12 cellular contexts compared by ENCODE assay signal in the genomic region with DNA sequence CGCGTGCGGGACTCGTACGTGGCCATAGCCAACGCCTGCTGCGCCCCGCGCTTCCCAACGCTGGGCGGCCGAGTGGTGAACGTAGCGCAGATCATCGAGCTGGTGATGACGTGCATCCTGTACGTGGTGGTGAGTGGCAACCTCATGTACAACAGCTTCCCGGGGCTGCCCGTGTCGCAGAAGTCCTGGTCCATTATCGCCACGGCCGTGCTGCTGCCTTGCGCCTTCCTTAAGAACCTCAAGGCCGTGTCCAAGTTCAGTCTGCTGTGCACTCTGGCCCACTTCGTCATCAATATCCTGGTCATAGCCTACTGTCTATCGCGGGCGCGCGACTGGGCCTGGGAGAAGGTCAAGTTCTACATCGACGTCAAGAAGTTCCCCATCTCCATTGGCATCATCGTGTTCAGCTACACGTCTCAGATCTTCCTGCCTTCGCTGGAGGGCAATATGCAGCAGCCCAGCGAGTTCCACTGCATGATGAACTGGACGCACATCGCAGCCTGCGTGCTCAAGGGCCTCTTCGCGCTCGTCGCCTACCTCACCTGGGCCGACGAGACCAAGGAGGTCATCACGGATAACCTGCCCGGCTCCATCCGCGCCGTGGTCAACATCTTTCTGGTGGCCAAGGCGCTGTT. TPM values are rescaled to one million over a fixed set of nuclear protein-coding genes. Genes with fewer than 3 reads are reported as not detected.
DNase-seq lines count a peak whose midpoint lies in the region; ATAC-seq and TF ChIP-seq lines count a peak whose summit lies in the region.
"Had no signal": no experiment of that assay in that cellular context is flagged by ENCODE, and none has a peak within 500 bp of the region (broad histone marks: within the 10 kb centered on the region; RNA-seq: fewer than 3 reads in every experiment).

No MANE protein-coding gene starts in this region.

- H3K9ac ChIP-seq in H9 (ENCODE audit: extremely low read depth, insufficient read length, low read length), result no peak overlapping the region
- H3K9ac ChIP-seq: KMS-11 had no signal

- H3K18ac ChIP-seq in H9 (ENCODE audit: insufficient read length, low read depth, low read length), result peak overlapping the region; percentile 1

- peaks cover 93% of the 10 kb centered on the region for H3K27me3 Mint-ChIP-seq in CD4-positive, CD25-positive, alpha-beta regulatory T cell
- peaks cover 99% of the 10 kb centered on the region for H3K27me3 Mint-ChIP-seq in H9 (ENCODE audit: low read depth)
- peaks cover 85% of the 10 kb centered on the region for H3K27me3 Mint-ChIP-seq in activated naive CD8-positive, alpha-beta T cell treated with anti-CD3 and anti-CD28 coated beads, Interleukin-2, amount 50 U/mL, for 24 hours
- H3K27me3 Mint-ChIP-seq in naive thymus-derived CD8-positive, alpha-beta T cell, result peaks cover 59 to 98% (median 76%) of the 10 kb centered on the region in 5 donors

- H2BK120ac ChIP-seq in H9 (ENCODE audit: low read depth, low read length, poor library complexity, severe bottlenecking), result no peak overlapping the region

- no peak overlapping the region for H2AK5ac ChIP-seq in H9 (ENCODE audit: insufficient read length, low read length)

- H3K27ac ChIP-seq in CD4-positive, CD25-positive, alpha-beta regulatory T cell (ENCODE audit: insufficient read depth, low read length, poor library complexity, severe bottlenecking), result no peak overlapping the region
- H3K27ac ChIP-seq in H9 (ENCODE audit: insufficient read length, low read depth, low read length), result no peak overlapping the region
- H3K27ac ChIP-seq: esophagus muscularis mucosa, KMS-11 had no signal

- H3K79me1 ChIP-seq in H9 (ENCODE audit: insufficient read depth, low read depth, low read length, poor library complexity, severe bottlenecking), result no peaks in the 10 kb centered on the region

- H3K27ac Mint-ChIP-seq in CD4-positive, CD25-positive, alpha-beta regulatory T cell, result peak overlapping the region in 2 of 3 donors; percentile 76
- H3K27ac Mint-ChIP-seq in H9, result no peak overlapping the region
- peak overlapping the region; percentile 44 for H3K27ac Mint-ChIP-seq in activated naive CD8-positive, alpha-beta T cell treated with anti-CD3 and anti-CD28 coated beads, Interleukin-2, amount 50 U/mL, for 24 hours
- peak overlapping the region in 4 of 10 donors; percentile 1 to 78 (median 66) for H3K27ac Mint-ChIP-seq in naive thymus-derived CD8-positive, alpha-beta T cell

- H3K23me2 ChIP-seq in H9 (ENCODE audit: insufficient read length, low read depth, low read length, poor library complexity, severe bottlenecking), result peaks cover 34% of the 10 kb centered on the region

- H4K8ac ChIP-seq in H9 (replicated peaks; ENCODE audit: insufficient read length, low read depth, low read length), result no peak overlapping the region

- no peak overlapping the region for H4K91ac ChIP-seq in H9 (ENCODE audit: insufficient read length, low read depth, low read length)

- TF ChIP-seq CTCF in H9 (conservative IDR thresholded peaks at IDR 0.05), result no peak

- no peaks in the 10 kb centered on the region for H3K9me3 ChIP-seq in CD4-positive, CD25-positive, alpha-beta regulatory T cell (ENCODE audit: control insufficient read depth in 2 of 2, low read length in 2 of 2)
- H3K9me3 ChIP-seq in H9 (ENCODE audit: control insufficient read depth, low read depth, low read length), result no peaks in the 10 kb centered on the region
- H3K9me3 ChIP-seq: esophagus muscularis mucosa had no signal

- H3K4me2 ChIP-seq in H9 (ENCODE audit: insufficient read depth, insufficient read length, low read length), result peak overlapping the region; percentile 58
- H3K4me2 ChIP-seq: KMS-11 had no signal

- H3K36me3 Mint-ChIP-seq in CD4-positive, CD25-positive, alpha-beta regulatory T cell, result no peaks in the 10 kb centered on the region
- H3K36me3 Mint-ChIP-seq in H9 (ENCODE audit: insufficient read depth in 1 of 3, low read depth in 3 of 3), result peaks cover 0 to 2% (median 0%) of the 10 kb centered on the region in 3 experiments; a peak in 1 of 7 replicates
- H3K36me3 Mint-ChIP-seq in activated naive CD8-positive, alpha-beta T cell treated with anti-CD3 and anti-CD28 coated beads, Interleukin-2, amount 50 U/mL, for 24 hours (ENCODE audit: low read depth), result peaks cover 3% of the 10 kb centered on the region
- H3K36me3 Mint-ChIP-seq in naive thymus-derived CD8-positive, alpha-beta T cell, result peaks cover 0 to 17% (median 2%) of the 10 kb centered on the region in 3 donors

- H3K4ac ChIP-seq in H9 (ENCODE audit: low read depth, low read length), result no peak overlapping the region

- no peak overlapping the region for H2BK15ac ChIP-seq in H9 (ENCODE audit: low read depth, low read length)

- H3K4me1 ChIP-seq in CD4-positive, CD25-positive, alpha-beta regulatory T cell (ENCODE audit: control insufficient read depth, insufficient read depth, low read length, poor library complexity, severe bottlenecking), result peaks cover 77% of the 10 kb centered on the region
- peaks cover 10% of the 10 kb centered on the region; the same call in 1 of the 2 replicates for H3K4me1 ChIP-seq in H9 (ENCODE audit: insufficient read depth, low read length)

- no peak overlapping the region for H3K56ac ChIP-seq in H9 (ENCODE audit: insufficient read length, low read depth, low read length)

- H3K4me3 ChIP-seq in CD4-positive, CD25-positive, alpha-beta regulatory T cell (ENCODE audit: low read depth, low read length), result no peak overlapping the region
- H3K4me3 ChIP-seq: esophagus muscularis mucosa had no signal

- no peaks in the 10 kb centered on the region for H3K36me3 ChIP-seq in CD4-positive, CD25-positive, alpha-beta regulatory T cell (ENCODE audit: control insufficient read depth, insufficient read depth, low read length)
- H3K36me3 ChIP-seq: esophagus muscularis mucosa had no signal

- ATAC-seq in CD4-positive, CD25-positive, alpha-beta regulatory T cell (ENCODE audit: low read depth in 2 of 2), result no peak
- ATAC-seq in activated naive CD8-positive, alpha-beta T cell treated with anti-CD3 and anti-CD28 coated beads, Interleukin-2, amount 50 U/mL, for 24 hours, result peak; percentile 6
- ATAC-seq in naive thymus-derived CD8-positive, alpha-beta T cell, result peak in 1 of 2 donors; percentile 24
- ATAC-seq in GM21619 (IDR thresholded peaks at IDR 0.05; ENCODE audit: unreplicated experiment) (no peak), HG03439 (IDR thresholded peaks at IDR 0.05; ENCODE audit: unreplicated experiment) (no peak)

- H3K79me2 ChIP-seq in H9 (ENCODE audit: insufficient read depth, low read length), result no peaks in the 10 kb centered on the region

- peak in 1 of 3 donors; percentile 32 for DNase-seq in CD4-positive, CD25-positive, alpha-beta regulatory T cell
- DNase-seq in H9, result no peak
- peak; percentile 16 for DNase-seq in activated naive CD8-positive, alpha-beta T cell treated with anti-CD3 and anti-CD28 coated beads, Interleukin-2, amount 50 U/mL, for 24 hours
- peak in 2 of 10 donors; percentile 17 to 30 for DNase-seq in naive thymus-derived CD8-positive, alpha-beta T cell
- no peak for DNase-seq in MV-4-11 (lab: John Stamatoyannopoulos, UW)
- DNase-seq in pons (ENCODE audit: low spot score), result no peak
- DNase-seq: HCEC 1CT, SW 1271 had no signal

- no peak overlapping the region for H3K14ac ChIP-seq in H9 (ENCODE audit: insufficient read depth, low read length)

- no peak overlapping the region for H2AFZ ChIP-seq in H9 (ENCODE audit: low read length)

- H4K20me1 ChIP-seq in H9 (ENCODE audit: control insufficient read depth, insufficient read depth, insufficient read length), result no peaks in the 10 kb centered on the region

- H2BK20ac ChIP-seq in H9 (ENCODE audit: low read depth, low read length, poor library complexity, severe bottlenecking), result no peak overlapping the region

- no peak overlapping the region for H2BK12ac ChIP-seq in H9 (ENCODE audit: insufficient read length, low read depth, low read length)

- H3T11ph ChIP-seq in H9 (ENCODE audit: low read length), result no peak overlapping the region

- peaks cover 0 to 10% (median 0%) of the 10 kb centered on the region in 7 donors for H3K9me3 Mint-ChIP-seq in CD4-positive, CD25-positive, alpha-beta regulatory T cell
- peaks cover 4 to 7% of the 10 kb centered on the region in 2 experiments; a peak in 4 of 5 replicates for H3K9me3 Mint-ChIP-seq in H9
- no peaks in the 10 kb centered on the region for H3K9me3 Mint-ChIP-seq in activated naive CD8-positive, alpha-beta T cell treated with anti-CD3 and anti-CD28 coated beads, Interleukin-2, amount 50 U/mL, for 24 hours
- peaks cover 0 to 5% (median 0%) of the 10 kb centered on the region in 9 donors for H3K9me3 Mint-ChIP-seq in naive thymus-derived CD8-positive, alpha-beta T cell

- no peak overlapping the region for H4K5ac ChIP-seq in H9 (ENCODE audit: insufficient read length, low read depth, low read length)

- H3K4me3 Mint-ChIP-seq in CD4-positive, CD25-positive, alpha-beta regulatory T cell, result peak overlapping the region; percentile 37 to 82 (median 74)
- peak overlapping the region; percentile 53 to 78 for H3K4me3 Mint-ChIP-seq in H9
- peak overlapping the region; percentile 55 for H3K4me3 Mint-ChIP-seq in activated naive CD8-positive, alpha-beta T cell treated with anti-CD3 and anti-CD28 coated beads, Interleukin-2, amount 50 U/mL, for 24 hours
- peak overlapping the region in 9 of 10 donors; percentile 12 to 80 (median 62) for H3K4me3 Mint-ChIP-seq in naive thymus-derived CD8-positive, alpha-beta T cell

- H2BK5ac ChIP-seq in H9 (ENCODE audit: insufficient read length, low read length), result no peak overlapping the region

- H3K4me1 Mint-ChIP-seq in CD4-positive, CD25-positive, alpha-beta regulatory T cell, result peaks cover 6 to 75% (median 49%) of the 10 kb centered on the region in 4 donors
- H3K4me1 Mint-ChIP-seq in H9, result peaks cover 60 to 70% of the 10 kb centered on the region in 2 experiments
- H3K4me1 Mint-ChIP-seq in activated naive CD8-positive, alpha-beta T cell treated with anti-CD3 and anti-CD28 coated beads, Interleukin-2, amount 50 U/mL, for 24 hours, result peaks cover 70% of the 10 kb centered on the region
- H3K4me1 Mint-ChIP-seq in naive thymus-derived CD8-positive, alpha-beta T cell, result peaks cover 44 to 85% (median 74%) of the 10 kb centered on the region in 4 donors

- no CpG with 5 or more reads among the region's 52 CpGs for WGBS in H9 (ENCODE audit: extremely low coverage, insufficient read length, low lambda C conversion rate)

- no peak overlapping the region for H3K23ac ChIP-seq in H9 (ENCODE audit: insufficient read length, low read depth, low read length)

- POLR2A ChIA-PET in naive thymus-derived CD8-positive, alpha-beta T cell (lab: Charles Lee), result no interaction called here

- H3K27me3 ChIP-seq in CD4-positive, CD25-positive, alpha-beta regulatory T cell (ENCODE audit: control insufficient read depth, insufficient read depth, low read length), result peaks cover 40% of the 10 kb centered on the region
- H3K27me3 ChIP-seq in H9 (ENCODE audit: insufficient read depth, low read length), result peaks cover 73% of the 10 kb centered on the region

RNA-seq across cellular contexts. Expression of a gene that starts 3.4 kb away (rescaled TPM):
- not detected for total RNA-seq in CD4-positive, CD25-positive, alpha-beta regulatory T cell
- not detected for polyA plus RNA-seq in CD4-positive, CD25-positive, alpha-beta regulatory T cell
- total RNA-seq in H9 (2021), result 0.24 and 0.33 TPM in 2 replicates
- total RNA-seq in naive thymus-derived CD8-positive, alpha-beta T cell, result not detected
- polyA plus RNA-seq in naive thymus-derived CD8-positive, alpha-beta T cell, result not detected
- total RNA-seq: esophagus muscularis mucosa had no signal

RNA-seq across cellular contexts. Expression of a gene that starts 20.5 kb away (rescaled TPM):
- total RNA-seq in CD4-positive, CD25-positive, alpha-beta regulatory T cell, result 14.5 TPM
- 10 to 100 TPM in 2 of 4 donors, 1 to 10 TPM in 2; 6.1 to 12.2 (median 10.3) TPM for polyA plus RNA-seq in CD4-positive, CD25-positive, alpha-beta regulatory T cell
- total RNA-seq in H9 (2021), result 14.0 and 14.1 TPM in 2 replicates
- total RNA-seq in naive thymus-derived CD8-positive, alpha-beta T cell, result 10 to 100 TPM; 20.7 to 21.8 TPM
- polyA plus RNA-seq in naive thymus-derived CD8-positive, alpha-beta T cell, result 10 to 100 TPM in 2 of 3 donors, 1 to 10 TPM in 1; 8.8 to 10.3 (median 10.2) TPM

Comparison
In these comparisons a context has a peak if more than half of its experiments do, and no peak if none do; other contexts are left out.
1. H3K27ac Mint-ChIP-seq: peak in CD4-positive, CD25-positive, alpha-beta regulatory T cell (2 of 3) and activated naive CD8-positive, alpha-beta T cell treated with anti-CD3 and anti-CD28 coated beads, Interleukin-2, amount 50 U/mL, for 24 hours (single experiment); none in H9 (0 of 3).
2. Peak in every context shown above with its lines, with median percentiles within 50 percentile points of each other: H3K4me3 Mint-ChIP-seq.